ENCODE assay signal across 11 cellular contexts in the genomic region with DNA sequence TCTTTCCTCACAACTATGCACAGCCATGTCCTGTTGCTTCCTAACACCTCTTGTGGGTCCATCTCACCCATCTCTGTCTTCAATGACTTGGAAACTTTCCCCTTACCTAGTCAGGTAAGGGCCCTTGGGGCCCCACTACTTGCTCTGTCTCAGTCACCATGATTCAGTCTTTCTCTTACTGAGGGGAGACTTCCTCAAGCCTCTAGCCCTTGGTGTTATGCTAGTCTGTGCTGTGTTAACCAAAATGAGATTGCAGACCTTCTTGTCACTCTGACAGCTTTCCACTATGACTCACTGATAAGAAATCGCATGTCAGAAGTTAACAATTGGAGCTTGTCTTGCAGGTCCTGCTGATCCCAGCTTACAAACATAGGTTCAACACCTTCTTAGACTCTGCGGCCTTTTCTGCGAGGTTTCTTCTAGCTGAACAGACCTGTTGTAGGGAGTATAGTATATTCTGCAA.
DNase-seq lines count a peak whose midpoint lies in the region; ATAC-seq and TF ChIP-seq lines count a peak whose summit lies in the region.
"Had no signal": no experiment of that assay in that cellular context is flagged by ENCODE, and none has a peak within 500 bp of the region (broad histone marks: within the 10 kb centered on the region; RNA-seq: fewer than 3 reads in every experiment).

No MANE protein-coding gene starts in this region.

- peaks cover 0 to 3% of the 10 kb centered on the region in 2 donors for H3K27me3 Mint-ChIP-seq in CD4-positive, alpha-beta memory T cell
- H3K27me3 Mint-ChIP-seq: activated naive CD8-positive, alpha-beta T cell had no signal

- POLR2A ChIA-PET in CD4-positive, alpha-beta memory T cell (lab: Charles Lee; ENCODE audit: partially characterized antibody): no interaction called here

- CTCF ChIA-PET in CD4-positive, alpha-beta memory T cell (lab: Charles Lee; ENCODE audit: partially characterized antibody): no interaction called here

- no peak overlapping the region for H3K4me3 ChIP-seq in fibroblast of the aortic adventitia (ENCODE audit: low read depth, low read length)
- no peak overlapping the region for H3K4me3 ChIP-seq in CD4-positive, alpha-beta memory T cell (ENCODE audit: low read length in 2 of 2)
- H3K4me3 ChIP-seq: tibial artery had no signal

- H3K27ac Mint-ChIP-seq in activated naive CD4-positive, alpha-beta T cell treated with anti-CD3 and anti-CD28 coated beads, Interleukin-2, amount 50 U/mL, for 72 hours: peak overlapping the region in 1 of 2 donors; percentile 3
- H3K27ac Mint-ChIP-seq in stimulated activated effector memory CD8-positive, alpha-beta T cell treated with anti-CD3 and anti-CD28 coated beads, Interleukin-12 subunit alpha, Interleukin-12 subunit beta, amount 100 ng/mL, for 72 hours: no peak overlapping the region
- H3K27ac Mint-ChIP-seq in CD4-positive, alpha-beta memory T cell: no peak overlapping the region
- H3K27ac Mint-ChIP-seq: activated naive CD8-positive, alpha-beta T cell had no signal

- peaks cover 0 to 10% of the 10 kb centered on the region in 2 donors for H3K36me3 Mint-ChIP-seq in activated naive CD4-positive, alpha-beta T cell treated with anti-CD3 and anti-CD28 coated beads, Interleukin-2, amount 50 U/mL, for 72 hours
- H3K36me3 Mint-ChIP-seq in stimulated activated effector memory CD8-positive, alpha-beta T cell treated with anti-CD3 and anti-CD28 coated beads, Interleukin-12 subunit alpha, Interleukin-12 subunit beta, amount 100 ng/mL, for 72 hours: no peaks in the 10 kb centered on the region
- H3K36me3 Mint-ChIP-seq in CD4-positive, alpha-beta memory T cell: no peaks in the 10 kb centered on the region

- no peaks in the 10 kb centered on the region for H3K36me3 ChIP-seq in CD4-positive, alpha-beta memory T cell (ENCODE audit: insufficient read depth, low read length)
- H3K36me3 ChIP-seq: tibial artery had no signal

- H3K4me3 Mint-ChIP-seq in stimulated activated effector memory CD8-positive, alpha-beta T cell treated with anti-CD3 and anti-CD28 coated beads, Interleukin-12 subunit alpha, Interleukin-12 subunit beta, amount 100 ng/mL, for 72 hours: no peak overlapping the region
- H3K4me3 Mint-ChIP-seq in CD4-positive, alpha-beta memory T cell: peak overlapping the region in 1 of 8 donors; percentile 45
- H3K4me3 Mint-ChIP-seq: activated naive CD8-positive, alpha-beta T cell had no signal

- ATAC-seq in activated naive CD4-positive, alpha-beta T cell treated with anti-CD3 and anti-CD28 coated beads, Interleukin-2, amount 50 U/mL, for 72 hours: peak; percentile 82 to 99
- ATAC-seq in stimulated activated effector memory CD8-positive, alpha-beta T cell treated with anti-CD3 and anti-CD28 coated beads, Interleukin-12 subunit alpha, Interleukin-12 subunit beta, amount 100 ng/mL, for 72 hours: peak; percentile 88

- no peaks in the 10 kb centered on the region for H3K27me3 ChIP-seq in CD4-positive, alpha-beta memory T cell (ENCODE audit: insufficient read depth, low read length)
- H3K27me3 ChIP-seq: tibial artery had no signal

- H3K4me1 ChIP-seq in CD4-positive, alpha-beta memory T cell (ENCODE audit: insufficient read depth, low read length): peaks cover 11% of the 10 kb centered on the region
- H3K4me1 ChIP-seq: tibial artery had no signal

- no peak overlapping the region for H3K27ac ChIP-seq in CD4-positive, alpha-beta memory T cell (ENCODE audit: low read depth, low read length)
- H3K27ac ChIP-seq: tibial artery had no signal

- peaks cover 7 to 8% of the 10 kb centered on the region in 2 donors for H3K9me3 Mint-ChIP-seq in activated naive CD4-positive, alpha-beta T cell treated with anti-CD3 and anti-CD28 coated beads, Interleukin-2, amount 50 U/mL, for 72 hours
- H3K9me3 Mint-ChIP-seq in stimulated activated effector memory CD8-positive, alpha-beta T cell treated with anti-CD3 and anti-CD28 coated beads, Interleukin-12 subunit alpha, Interleukin-12 subunit beta, amount 100 ng/mL, for 72 hours: no peaks in the 10 kb centered on the region
- peaks cover 0 to 13% (median 6%) of the 10 kb centered on the region in 8 donors for H3K9me3 Mint-ChIP-seq in CD4-positive, alpha-beta memory T cell

- intact Hi-C loops in CD4-positive, alpha-beta memory T cell (cut with micrococcal nuclease): no loop called here

- no peaks in the 10 kb centered on the region for H3K9me3 ChIP-seq in CD4-positive, alpha-beta memory T cell (ENCODE audit: control insufficient read depth in 1 of 2, low read length in 2 of 2)
- H3K9me3 ChIP-seq: tibial artery had no signal

- TF ChIP-seq CTCF in fibroblast of the aortic adventitia (IDR thresholded peaks at IDR 0.05; ENCODE audit: insufficient read depth, low read length): no peak
- no peak for TF ChIP-seq CTCF in GM10266 (IDR thresholded peaks at IDR 0.05; ENCODE audit: control insufficient read depth, insufficient read depth, low read depth, missing control alignments)

- H3K4me1 Mint-ChIP-seq in stimulated activated effector memory CD8-positive, alpha-beta T cell treated with anti-CD3 and anti-CD28 coated beads, Interleukin-12 subunit alpha, Interleukin-12 subunit beta, amount 100 ng/mL, for 72 hours: no peaks in the 10 kb centered on the region
- peaks cover 9 to 13% (median 12%) of the 10 kb centered on the region in 4 donors for H3K4me1 Mint-ChIP-seq in CD4-positive, alpha-beta memory T cell

- DNase-seq in activated naive CD4-positive, alpha-beta T cell treated with anti-CD3 and anti-CD28 coated beads, Interleukin-2, amount 50 U/mL, for 72 hours (ENCODE audit: low spot score in 2 of 2): peak in 1 of 2 donors; percentile 4
- DNase-seq in activated naive CD4-positive, alpha-beta T cell treated with Interleukin-2 at 50 U/mL for 16 hours: no peak
- DNase-seq in SIG-M5 (lab: John Stamatoyannopoulos, UW) (peak; percentile 34), fibroblast of the aortic adventitia (ENCODE audit: low read depth) (peak; percentile 67), GM10266 (ENCODE audit: extremely low spot score) (no peak), epidermal melanocyte (ENCODE audit: insufficient read length, low spot score) (no peak)
- DNase-seq in stimulated activated effector memory CD8-positive, alpha-beta T cell treated with anti-CD3 and anti-CD28 coated beads, Interleukin-12 subunit alpha, Interleukin-12 subunit beta, amount 100 ng/mL, for 72 hours (ENCODE audit: low spot score in 2 of 2): no peak
- DNase-seq in CD4-positive, alpha-beta memory T cell: no peak
- DNase-seq: NCI-H146, tibial artery had no signal

Comparison
In these comparisons a context has a peak if more than half of its experiments do, and no peak if none do; other contexts are left out.
1. DNase-seq: peak in SIG-M5 (single experiment) and fibroblast of the aortic adventitia (single experiment); none in activated naive CD4-positive, alpha-beta T cell treated with Interleukin-2 at 50 U/mL for 16 hours (single experiment), stimulated activated effector memory CD8-positive, alpha-beta T cell treated with anti-CD3 and anti-CD28 coated beads, Interleukin-12 subunit alpha, Interleukin-12 subunit beta, amount 100 ng/mL, for 72 hours (0 of 2), GM10266 (single experiment), epidermal melanocyte (single experiment) and CD4-positive, alpha-beta memory T cell (0 of 5).